1 cellular context compared by ENCODE assay signal in genomic region chr17:79009397-79010303, GRCh38.
A peak's percentile ranks its signal among the peaks of the same experiment; 100 is the strongest.
TF ChIP-seq lines count a peak whose summit lies in the region.

TSS of gene CANT1 (minus strand) at chr17:79009764. CDS start at chr17:78997622, 12,142 bp downstream.

TF ChIP-seq in HEK293, 187 proteins besides CTCF, POLR2A, EP300 and RAD21 (continued from another document):
- no peak for TF ChIP-seq TSHZ1 (tag by site-specific recombination; IDR thresholded peaks at IDR 0.05; ENCODE audit: borderline replicate concordance)
- no peak for TF ChIP-seq ZNF664 (tag by site-specific recombination; IDR thresholded peaks at IDR 0.05)
- TF ChIP-seq ZNF112 (tag by site-specific recombination; IDR thresholded peaks at IDR 0.05), result no peak
- no peak for TF ChIP-seq ZNF146 (tag by site-specific recombination; IDR thresholded peaks at IDR 0.05)
- no peak for TF ChIP-seq SALL2 (tag by site-specific recombination; IDR thresholded peaks at IDR 0.05; ENCODE audit: borderline replicate concordance)
- TF ChIP-seq ZEB2 (tag by site-specific recombination; IDR thresholded peaks at IDR 0.05), result peak; percentile 34; the same call in 1 of the 2 replicates
- TF ChIP-seq ZNF785 (tag by site-specific recombination; IDR thresholded peaks at IDR 0.05), result no peak
- TF ChIP-seq ZNF175 (tag by site-specific recombination; IDR thresholded peaks at IDR 0.05), result no peak
- no peak for TF ChIP-seq ZNF404 (tag by site-specific recombination; IDR thresholded peaks at IDR 0.05)
- peak; percentile 61 for TF ChIP-seq ZBTB8A (tag by site-specific recombination; IDR thresholded peaks at IDR 0.05)
- TF ChIP-seq ZNF701 (tag by site-specific recombination; IDR thresholded peaks at IDR 0.05), result no peak
- no peak for TF ChIP-seq SCRT2 (tag by site-specific recombination; IDR thresholded peaks at IDR 0.05)
- TF ChIP-seq ZBTB20 (tag by site-specific recombination; IDR thresholded peaks at IDR 0.05), result 0 out of 2 replicates have a peak, but pooled peaks have one; percentile 12
- no peak for TF ChIP-seq ZNF514 (tag by site-specific recombination; IDR thresholded peaks at IDR 0.05)
- no peak for TF ChIP-seq ZNF2 (tag by site-specific recombination; IDR thresholded peaks at IDR 0.05)
- TF ChIP-seq BCL11B (tag by site-specific recombination; IDR thresholded peaks at IDR 0.05; ENCODE audit: low read depth), result no peak
- no peak for TF ChIP-seq ZNF274 (IDR thresholded peaks at IDR 0.05; ENCODE audit: low read length)
- no peak for TF ChIP-seq ZNF274 (tag by site-specific recombination; IDR thresholded peaks at IDR 0.05; ENCODE audit: borderline replicate concordance)
- no peak for TF ChIP-seq KLF16 (tag by site-specific recombination; IDR thresholded peaks at IDR 0.05)
- TF ChIP-seq, protein P1, sequence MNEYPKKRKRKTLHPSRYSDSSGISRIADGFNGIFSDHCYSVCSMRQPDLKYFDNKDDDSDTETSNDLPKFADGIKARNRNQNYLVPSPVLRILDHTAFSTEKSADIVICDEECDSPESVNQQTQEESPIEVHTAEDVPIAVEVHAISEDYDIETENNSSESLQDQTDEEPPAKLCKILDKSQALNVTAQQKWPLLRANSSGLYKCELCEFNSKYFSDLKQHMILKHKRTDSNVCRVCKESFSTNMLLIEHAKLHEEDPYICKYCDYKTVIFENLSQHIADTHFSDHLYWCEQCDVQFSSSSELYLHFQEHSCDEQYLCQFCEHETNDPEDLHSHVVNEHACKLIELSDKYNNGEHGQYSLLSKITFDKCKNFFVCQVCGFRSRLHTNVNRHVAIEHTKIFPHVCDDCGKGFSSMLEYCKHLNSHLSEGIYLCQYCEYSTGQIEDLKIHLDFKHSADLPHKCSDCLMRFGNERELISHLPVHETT (tag by site-specific recombination; IDR thresholded peaks at IDR 0.05), result no peak
- no peak for TF ChIP-seq ZNF677 (tag by site-specific recombination; IDR thresholded peaks at IDR 0.05)
- no peak for TF ChIP-seq ZBTB1 (tag by site-specific recombination; IDR thresholded peaks at IDR 0.05)
- no peak for TF ChIP-seq ZNF544 (tag by site-specific recombination; IDR thresholded peaks at IDR 0.05)
- TF ChIP-seq, protein P2, sequence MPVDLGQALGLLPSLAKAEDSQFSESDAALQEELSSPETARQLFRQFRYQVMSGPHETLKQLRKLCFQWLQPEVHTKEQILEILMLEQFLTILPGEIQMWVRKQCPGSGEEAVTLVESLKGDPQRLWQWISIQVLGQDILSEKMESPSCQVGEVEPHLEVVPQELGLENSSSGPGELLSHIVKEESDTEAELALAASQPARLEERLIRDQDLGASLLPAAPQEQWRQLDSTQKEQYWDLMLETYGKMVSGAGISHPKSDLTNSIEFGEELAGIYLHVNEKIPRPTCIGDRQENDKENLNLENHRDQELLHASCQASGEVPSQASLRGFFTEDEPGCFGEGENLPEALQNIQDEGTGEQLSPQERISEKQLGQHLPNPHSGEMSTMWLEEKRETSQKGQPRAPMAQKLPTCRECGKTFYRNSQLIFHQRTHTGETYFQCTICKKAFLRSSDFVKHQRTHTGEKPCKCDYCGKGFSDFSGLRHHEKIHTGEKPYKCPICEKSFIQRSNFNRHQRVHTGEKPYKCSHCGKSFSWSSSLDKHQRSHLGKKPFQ (tag by site-specific recombination; IDR thresholded peaks at IDR 0.05), result no peak
- no peak for TF ChIP-seq ZNF239 (tag by site-specific recombination; IDR thresholded peaks at IDR 0.05)
- no peak for TF ChIP-seq ZNF292 (tag by site-specific recombination; IDR thresholded peaks at IDR 0.05; ENCODE audit: borderline replicate concordance, low read depth)
- TF ChIP-seq, protein P3, sequence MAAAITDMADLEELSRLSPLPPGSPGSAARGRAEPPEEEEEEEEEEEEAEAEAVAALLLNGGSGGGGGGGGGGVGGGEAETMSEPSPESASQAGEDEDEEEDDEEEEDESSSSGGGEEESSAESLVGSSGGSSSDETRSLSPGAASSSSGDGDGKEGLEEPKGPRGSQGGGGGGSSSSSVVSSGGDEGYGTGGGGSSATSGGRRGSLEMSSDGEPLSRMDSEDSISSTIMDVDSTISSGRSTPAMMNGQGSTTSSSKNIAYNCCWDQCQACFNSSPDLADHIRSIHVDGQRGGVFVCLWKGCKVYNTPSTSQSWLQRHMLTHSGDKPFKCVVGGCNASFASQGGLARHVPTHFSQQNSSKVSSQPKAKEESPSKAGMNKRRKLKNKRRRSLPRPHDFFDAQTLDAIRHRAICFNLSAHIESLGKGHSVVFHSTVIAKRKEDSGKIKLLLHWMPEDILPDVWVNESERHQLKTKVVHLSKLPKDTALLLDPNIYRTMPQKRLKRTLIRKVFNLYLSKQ (tag by site-specific recombination; IDR thresholded peaks at IDR 0.05; ENCODE audit: borderline replicate concordance), result no peak
- TF ChIP-seq ZNF555 (tag by site-specific recombination; conservative IDR thresholded peaks at IDR 0.05), result no peak
- TF ChIP-seq, protein P4, sequence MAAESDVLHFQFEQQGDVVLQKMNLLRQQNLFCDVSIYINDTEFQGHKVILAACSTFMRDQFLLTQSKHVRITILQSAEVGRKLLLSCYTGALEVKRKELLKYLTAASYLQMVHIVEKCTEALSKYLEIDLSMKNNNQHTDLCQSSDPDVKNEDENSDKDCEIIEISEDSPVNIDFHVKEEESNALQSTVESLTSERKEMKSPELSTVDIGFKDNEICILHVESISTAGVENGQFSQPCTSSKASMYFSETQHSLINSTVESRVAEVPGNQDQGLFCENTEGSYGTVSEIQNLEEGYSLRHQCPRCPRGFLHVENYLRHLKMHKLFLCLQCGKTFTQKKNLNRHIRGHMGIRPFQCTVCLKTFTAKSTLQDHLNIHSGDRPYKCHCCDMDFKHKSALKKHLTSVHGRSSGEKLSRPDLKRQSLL (tag by site-specific recombination; IDR thresholded peaks at IDR 0.05), result no peak
- no peak for TF ChIP-seq RBAK (tag by site-specific recombination; IDR thresholded peaks at IDR 0.05)
- no peak for TF ChIP-seq ZNF19 (tag by site-specific recombination; IDR thresholded peaks at IDR 0.05; ENCODE audit: low read depth)
- 0 out of 2 replicates have a peak, but pooled peaks have one; percentile 24 for TF ChIP-seq KLF8 (tag by site-specific recombination; IDR thresholded peaks at IDR 0.05)
- TF ChIP-seq ZNF174 (tag by site-specific recombination; IDR thresholded peaks at IDR 0.05), result no peak
- no peak for TF ChIP-seq ZNF596 (tag by site-specific recombination; IDR thresholded peaks at IDR 0.05)
- TF ChIP-seq ZNF24 (tag by site-specific recombination; IDR thresholded peaks at IDR 0.05), result no peak
- TF ChIP-seq GFI1B (tag by site-specific recombination; IDR thresholded peaks at IDR 0.05), result no peak
- TF ChIP-seq ZNF670 (tag by site-specific recombination; IDR thresholded peaks at IDR 0.05; ENCODE audit: low read depth), result no peak
- TF ChIP-seq, protein P5, sequence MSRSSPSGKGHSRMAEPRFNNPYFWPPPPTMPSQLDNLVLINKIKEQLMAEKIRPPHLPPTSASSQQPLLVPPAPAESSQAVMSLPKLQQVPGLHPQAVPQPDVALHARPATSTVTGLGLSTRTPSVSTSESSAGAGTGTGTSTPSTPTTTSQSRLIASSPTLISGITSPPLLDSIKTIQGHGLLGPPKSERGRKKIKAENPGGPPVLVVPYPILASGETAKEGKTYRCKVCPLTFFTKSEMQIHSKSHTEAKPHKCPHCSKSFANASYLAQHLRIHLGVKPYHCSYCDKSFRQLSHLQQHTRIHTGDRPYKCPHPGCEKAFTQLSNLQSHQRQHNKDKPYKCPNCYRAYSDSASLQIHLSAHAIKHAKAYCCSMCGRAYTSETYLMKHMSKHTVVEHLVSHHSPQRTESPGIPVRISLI (tag by site-specific recombination; IDR thresholded peaks at IDR 0.05), result peak; percentile 100
- no peak for TF ChIP-seq EGR2 (tag by site-specific recombination; IDR thresholded peaks at IDR 0.05; ENCODE audit: low read depth)
- TF ChIP-seq ZNF202 (tag by site-specific recombination; IDR thresholded peaks at IDR 0.05; ENCODE audit: borderline replicate concordance), result no peak
- TF ChIP-seq ZNF585B (tag by site-specific recombination; IDR thresholded peaks at IDR 0.05), result no peak
- no peak for TF ChIP-seq ZNF747 (tag by site-specific recombination; IDR thresholded peaks at IDR 0.05)
- no peak for TF ChIP-seq ZBTB48 (tag by site-specific recombination; IDR thresholded peaks at IDR 0.05)
